Comparison of ENCODE assay signal across 27 cellular contexts in genomic region chrX:49810233-49810632, GRCh38. TPM values are rescaled to one million over a fixed set of nuclear protein-coding genes. Genes with fewer than 3 reads are reported as not detected.
"Had no signal": no experiment of that assay in that cellular context is flagged by ENCODE, and none has a peak within 500 bp of the region (broad histone marks: within the 10 kb centered on the region; RNA-seq: fewer than 3 reads in every experiment).

No MANE protein-coding gene starts in this region.

- H3K9me3 Mint-ChIP-seq: activated naive CD8-positive, alpha-beta T cell treated with anti-CD3 and anti-CD28 coated beads, Interleukin-2, amount 10 ng/mL, durations not matched to agents 7 days and 5 days; activated T-helper 17 cell treated with anti-CD3 and anti-CD28 coated beads, Interleukin-2, amount 50 U/mL, for 72 hours had no signal

- H3K4me3 Mint-ChIP-seq: activated CD4-positive, alpha-beta memory T cell treated with anti-CD3 and anti-CD28 coated beads for 36 hours; activated naive CD4-positive, alpha-beta T cell treated with anti-CD3 and anti-CD28 coated beads for 36 hours; activated naive CD8-positive, alpha-beta T cell treated with anti-CD3 and anti-CD28 coated beads, Interleukin-2, amount 10 ng/mL, durations not matched to agents 7 days and 5 days; activated T-helper 17 cell treated with anti-CD3 and anti-CD28 coated beads, Interleukin-2, amount 50 U/mL, for 72 hours had no signal

- H3K9me3 ChIP-seq: adrenal gland, breast epithelium, Peyer's patch, SJCRH30, SK-N-SH had no signal

- H3K27ac Mint-ChIP-seq: activated CD4-positive, alpha-beta memory T cell treated with anti-CD3 and anti-CD28 coated beads for 36 hours; activated naive CD4-positive, alpha-beta T cell treated with anti-CD3 and anti-CD28 coated beads for 36 hours; activated naive CD8-positive, alpha-beta T cell treated with anti-CD3 and anti-CD28 coated beads, Interleukin-2, amount 10 ng/mL, durations not matched to agents 7 days and 5 days; activated T-helper 17 cell treated with anti-CD3 and anti-CD28 coated beads, Interleukin-2, amount 50 U/mL, for 72 hours had no signal

- H3K4me3 ChIP-seq: adrenal gland, breast epithelium, Peyer's patch, SJCRH30 had no signal

- H3K36me3 Mint-ChIP-seq: activated CD4-positive, alpha-beta memory T cell treated with anti-CD3 and anti-CD28 coated beads for 36 hours; activated naive CD8-positive, alpha-beta T cell treated with anti-CD3 and anti-CD28 coated beads, Interleukin-2, amount 10 ng/mL, durations not matched to agents 7 days and 5 days had no signal

- H3K27me3 ChIP-seq: Peyer's patch, SJCRH30 had no signal

- DNase-seq: activated CD4-positive, alpha-beta memory T cell treated with anti-CD3 and anti-CD28 coated beads for 36 hours; activated CD4-positive, alpha-beta T cell treated with anti-CD3 and anti-CD28 coated beads for 48 hours; activated CD8-positive, alpha-beta memory T cell treated with anti-CD3 and anti-CD28 coated beads for 24 hours; activated gamma-delta T cell; activated naive CD4-positive, alpha-beta T cell treated with anti-CD3 and anti-CD28 coated beads for 36 hours; activated naive CD8-positive, alpha-beta T cell treated with anti-CD3 and anti-CD28 coated beads, Interleukin-2, amount 10 ng/mL, durations not matched to agents 7 days and 5 days; activated T-cell treated with anti-CD3 and anti-CD28 coated beads, Interleukin-2, amount 50 U/mL, for 48 hours; adrenal gland; anterior cingulate cortex; caudate nucleus; Karpas-422; MM.1S; NCI-H1417 treated with DMSO at 0.1 percent for 48 hours; NCI-H1694; NCI-H2029; NCI-H2107; NCI-H510A treated with DMSO at 0.1 percent for 48 hours; Peyer's patch; Right ventricle myocardium superior; SJCRH30; SK-N-SH had no signal

- H3K36me3 ChIP-seq: adrenal gland, breast epithelium, Peyer's patch, SJCRH30 had no signal

- H3K4me1 Mint-ChIP-seq: activated naive CD8-positive, alpha-beta T cell treated with anti-CD3 and anti-CD28 coated beads, Interleukin-2, amount 10 ng/mL, durations not matched to agents 7 days and 5 days; activated T-helper 17 cell treated with anti-CD3 and anti-CD28 coated beads, Interleukin-2, amount 50 U/mL, for 72 hours had no signal

- H3K27ac ChIP-seq: adrenal gland, breast epithelium, Peyer's patch, RWPE1, SJCRH30, VCaP had no signal

- H3K27me3 Mint-ChIP-seq: activated CD4-positive, alpha-beta memory T cell treated with anti-CD3 and anti-CD28 coated beads for 36 hours; activated T-helper 17 cell treated with anti-CD3 and anti-CD28 coated beads, Interleukin-2, amount 50 U/mL, for 72 hours had no signal

- H3K4me1 ChIP-seq: adrenal gland, breast epithelium, Peyer's patch, SJCRH30 had no signal

- ATAC-seq: activated T-helper 17 cell treated with anti-CD3 and anti-CD28 coated beads, Interleukin-2, amount 50 U/mL, for 72 hours had no signal

RNA-seq across cellular contexts. Expression of gene PAGE4, which starts 18.9 kb away (rescaled TPM):
- total RNA-seq: activated CD4-positive, alpha-beta memory T cell treated with anti-CD3 and anti-CD28 coated beads for 36 hours; activated naive CD4-positive, alpha-beta T cell treated with anti-CD3 and anti-CD28 coated beads for 36 hours; activated naive CD8-positive, alpha-beta T cell treated with anti-CD3 and anti-CD28 coated beads, Interleukin-2, amount 10 ng/mL, durations not matched to agents 7 days and 5 days; activated T-helper 17 cell treated with anti-CD3 and anti-CD28 coated beads, Interleukin-2, amount 50 U/mL, for 72 hours; breast epithelium; cerebellum; Peyer's patch; Right ventricle myocardium superior; SJCRH30; T-helper 2 cell treated with Interferon-gamma antibody and Interleukin-4, amounts not matched to agents 100 ng/mL and 5 ng/mL, for 36 hours had no signal
- polyA plus RNA-seq: SK-N-SH had no signal
